ENCODE assay signal across 9 cellular contexts in genomic region chr14:60648169-60648933, GRCh38. TPM values are rescaled to one million over a fixed set of nuclear protein-coding genes. Genes with fewer than 3 reads are reported as not detected.
A peak's percentile ranks its signal among the peaks of the same experiment; 100 is the strongest.
DNase-seq lines count a peak whose midpoint lies in the region; ATAC-seq and FAIRE-seq lines count a peak whose summit lies in the region.
"Had no signal": no experiment of that assay in that cellular context is flagged by ENCODE, and none has a peak within 500 bp of the region (broad histone marks: within the 10 kb centered on the region; RNA-seq: fewer than 3 reads in every experiment).

No MANE protein-coding gene starts in this region.

- no peak for FAIRE-seq in RCC 7860 (lab: Jason Lieb, UNC)
- FAIRE-seq: GM18507 had no signal

- H3K27ac Mint-ChIP-seq in activated CD8-positive, alpha-beta T cell treated with anti-CD3 and anti-CD28 coated beads, Interleukin-2, amount 10 ng/mL, durations not matched to agents 7 days and 5 days: peak overlapping the region; percentile 11

- peaks cover 17% of the 10 kb centered on the region for H3K4me1 ChIP-seq in iPS-20b (ENCODE audit: insufficient read depth, low read length)
- H3K4me1 ChIP-seq in thymus (ENCODE audit: control insufficient read depth, insufficient read depth, low read length): no peaks in the 10 kb centered on the region

- ATAC-seq in activated T-cell treated with anti-CD3 and anti-CD28 coated beads, Interleukin-2, amount 50 U/mL, for 4 hours: no peak
- ATAC-seq in activated CD8-positive, alpha-beta T cell treated with anti-CD3 and anti-CD28 coated beads, Interleukin-2, amount 10 ng/mL, durations not matched to agents 7 days and 5 days: no peak
- no peak for ATAC-seq in HG03354 (IDR thresholded peaks at IDR 0.05; ENCODE audit: poor library complexity, severe bottlenecking, unreplicated experiment)

- POLR2A ChIA-PET in activated CD8-positive, alpha-beta T cell treated with anti-CD3 and anti-CD28 coated beads, Interleukin-2, amount 10 ng/mL, durations not matched to agents 7 days and 5 days (lab: Charles Lee): interaction anchor here (1.0 kb wide), 1 partner anchor 316 kb away, joined by 3 read pairs; no protein-coding TSS in a partner anchor

- peak overlapping the region; percentile 29 for H3K4me3 Mint-ChIP-seq in activated T-cell treated with anti-CD3 and anti-CD28 coated beads, Interleukin-2, amount 50 U/mL, for 4 hours
- H3K4me3 Mint-ChIP-seq in activated CD8-positive, alpha-beta T cell treated with anti-CD3 and anti-CD28 coated beads, Interleukin-2, amount 10 ng/mL, durations not matched to agents 7 days and 5 days: peak overlapping the region; percentile 50

- no peaks in the 10 kb centered on the region for H3K9me3 Mint-ChIP-seq in activated T-cell treated with anti-CD3 and anti-CD28 coated beads, Interleukin-2, amount 50 U/mL, for 4 hours
- no peaks in the 10 kb centered on the region for H3K9me3 Mint-ChIP-seq in activated CD8-positive, alpha-beta T cell treated with anti-CD3 and anti-CD28 coated beads, Interleukin-2, amount 10 ng/mL, durations not matched to agents 7 days and 5 days (ENCODE audit: insufficient read depth)

- peaks cover 47% of the 10 kb centered on the region for H3K4me1 Mint-ChIP-seq in activated T-cell treated with anti-CD3 and anti-CD28 coated beads, Interleukin-2, amount 50 U/mL, for 4 hours (ENCODE audit: low read depth)
- peaks cover 41% of the 10 kb centered on the region for H3K4me1 Mint-ChIP-seq in activated CD8-positive, alpha-beta T cell treated with anti-CD3 and anti-CD28 coated beads, Interleukin-2, amount 10 ng/mL, durations not matched to agents 7 days and 5 days (ENCODE audit: low read depth)

- CTCF ChIA-PET in activated CD8-positive, alpha-beta T cell treated with anti-CD3 and anti-CD28 coated beads, Interleukin-2, amount 10 ng/mL, durations not matched to agents 7 days and 5 days (lab: Charles Lee): interaction anchor here (1.2 kb wide), 1 partner anchor 9 kb away, joined by 3 read pairs; no protein-coding TSS in a partner anchor

- peak overlapping the region; percentile 58; the same call in 1 of the 2 replicates for H3K4me3 ChIP-seq in iPS-20b (ENCODE audit: low read length)
- H3K4me3 ChIP-seq in thymus (ENCODE audit: low read length): peak overlapping the region; percentile 39

- no peaks in the 10 kb centered on the region for H3K36me3 ChIP-seq in iPS-20b (ENCODE audit: insufficient read depth, low read depth, low read length)
- H3K36me3 ChIP-seq in thymus (ENCODE audit: control insufficient read depth, insufficient read depth): no peaks in the 10 kb centered on the region

- peaks cover 100% of the 10 kb centered on the region for H3K27me3 ChIP-seq in iPS-20b (ENCODE audit: insufficient read depth, low read length)
- peaks cover 86% of the 10 kb centered on the region for H3K27me3 ChIP-seq in thymus (ENCODE audit: control insufficient read depth, insufficient read depth)

- H3K9ac ChIP-seq in iPS-20b (ENCODE audit: low read depth, low read length): no peak overlapping the region

- H3K9me3 ChIP-seq in iPS-20b (ENCODE audit: insufficient read depth, low read depth, low read length) (no peaks in the 10 kb centered on the region; the same call in 1 of the 2 replicates), thymus (ENCODE audit: control insufficient read depth) (no peaks in the 10 kb centered on the region)

- WGBS in thymus: 4% methylated on average over 63 of the region's 63 CpGs

- H3K27me3 Mint-ChIP-seq in activated T-cell treated with anti-CD3 and anti-CD28 coated beads, Interleukin-2, amount 50 U/mL, for 4 hours (ENCODE audit: low read depth): peaks cover 89% of the 10 kb centered on the region
- peaks cover 89% of the 10 kb centered on the region for H3K27me3 Mint-ChIP-seq in activated CD8-positive, alpha-beta T cell treated with anti-CD3 and anti-CD28 coated beads, Interleukin-2, amount 10 ng/mL, durations not matched to agents 7 days and 5 days (ENCODE audit: low read depth)

- H3K36me3 Mint-ChIP-seq in activated T-cell treated with anti-CD3 and anti-CD28 coated beads, Interleukin-2, amount 50 U/mL, for 4 hours (ENCODE audit: insufficient read depth): no peaks in the 10 kb centered on the region
- peaks cover under 1% of the 10 kb centered on the region for H3K36me3 Mint-ChIP-seq in activated CD8-positive, alpha-beta T cell treated with anti-CD3 and anti-CD28 coated beads, Interleukin-2, amount 10 ng/mL, durations not matched to agents 7 days and 5 days (ENCODE audit: low read depth)

- no peak overlapping the region for H3K27ac ChIP-seq in iPS-20b (ENCODE audit: low read length)
- peak overlapping the region; percentile 18 for H3K27ac ChIP-seq in thymus (ENCODE audit: low read depth)

- no peak for DNase-seq in activated T-cell treated with anti-CD3 and anti-CD28 coated beads, Interleukin-2, amount 50 U/mL, for 4 hours
- DNase-seq in activated T-cell treated with anti-CD3 and anti-CD28 coated beads, Interleukin-2, amount 50 U/mL, for 1 hour: no peak
- no peak for DNase-seq in activated CD8-positive, alpha-beta T cell treated with anti-CD3 and anti-CD28 coated beads, Interleukin-2, amount 10 ng/mL, durations not matched to agents 7 days and 5 days
- DNase-seq in RCC 7860 (ENCODE audit: low spot score) (no peak), amniotic stem cell (lab: John Stamatoyannopoulos, UW) (no peak)

RNA-seq across cellular contexts. Expression of gene SIX1, which starts 0.9 kb away (rescaled TPM):
- total RNA-seq in activated T-cell treated with anti-CD3 and anti-CD28 coated beads, Interleukin-2, amount 50 U/mL, for 4 hours: not detected
- total RNA-seq in activated CD8-positive, alpha-beta T cell treated with anti-CD3 and anti-CD28 coated beads, Interleukin-2, amount 10 ng/mL, durations not matched to agents 7 days and 5 days: not detected
- 21.4 TPM for polyA plus RNA-seq in thymus
